8 cellular contexts compared by ENCODE assay signal in genomic region chr1:93908394-93909145, GRCh38. TPM values are rescaled to one million over a fixed set of nuclear protein-coding genes. Genes with fewer than 3 reads are reported as not detected.
A peak's percentile ranks its signal among the peaks of the same experiment; 100 is the strongest.
DNase-seq lines count a peak whose midpoint lies in the region; ATAC-seq and TF ChIP-seq lines count a peak whose summit lies in the region.

No MANE protein-coding gene starts in this region.

- H3K27ac Mint-ChIP-seq in activated naive CD4-positive, alpha-beta T cell treated with anti-CD3 and anti-CD28 coated beads, Interleukin-2, amount 50 U/mL, for 24 hours, result peak overlapping the region; percentile 99

- no peaks in the 10 kb centered on the region for H3K9me3 ChIP-seq in sigmoid colon

- peaks cover 0 to 16% (median 16%) of the 10 kb centered on the region in 4 donors for H3K4me1 ChIP-seq in sigmoid colon

- peak overlapping the region; percentile 97 for H3K4me3 Mint-ChIP-seq in activated naive CD4-positive, alpha-beta T cell treated with anti-CD3 and anti-CD28 coated beads, Interleukin-2, amount 50 U/mL, for 24 hours

- H3K27ac ChIP-seq in sigmoid colon, result peak overlapping the region; percentile 83 to 93 (median 89)

- no peaks in the 10 kb centered on the region for H3K9me3 Mint-ChIP-seq in activated naive CD4-positive, alpha-beta T cell treated with anti-CD3 and anti-CD28 coated beads, Interleukin-2, amount 50 U/mL, for 24 hours

- TF ChIP-seq EP300 in sigmoid colon (IDR thresholded peaks at IDR 0.05), result no peak

- ATAC-seq in GM18873 (IDR thresholded peaks at IDR 0.05; ENCODE audit: low FRiP score, unreplicated experiment), result peak; percentile 39
- ATAC-seq in HG03108 (IDR thresholded peaks at IDR 0.05; ENCODE audit: unreplicated experiment), result peak; percentile 34

- peaks cover 2% of the 10 kb centered on the region for H3K36me3 Mint-ChIP-seq in activated naive CD4-positive, alpha-beta T cell treated with anti-CD3 and anti-CD28 coated beads, Interleukin-2, amount 50 U/mL, for 24 hours

- H3K27me3 ChIP-seq in sigmoid colon, result no peaks in the 10 kb centered on the region

- H3K4me3 ChIP-seq in AG10803 (ENCODE audit: low read length), result peak overlapping the region; percentile 96
- H3K4me3 ChIP-seq in sigmoid colon, result peak overlapping the region; percentile 64 to 97 (median 75)

- WGBS in sigmoid colon, 2 donors, result 0 to 1% methylated on average over 49 of the region's 49 CpGs

- H3K36me3 ChIP-seq in sigmoid colon, result no peaks in the 10 kb centered on the region

- TF ChIP-seq POLR2A in Raji (IDR thresholded peaks at IDR 0.05; ENCODE audit: insufficient read depth, low read depth, low read length), result peak; percentile 54; the same call in 1 of the 2 replicates
- no peak for TF ChIP-seq POLR2A in sigmoid colon (IDR thresholded peaks at IDR 0.05)

- TF ChIP-seq CTCF in AG10803 (conservative IDR thresholded peaks at IDR 0.05; ENCODE audit: low read length) (no peak), sigmoid colon (IDR thresholded peaks at IDR 0.05) (no peak)

- DNase-seq in AG10803 (ENCODE audit: low read depth) (no peak), hepatic stellate cell (ENCODE audit: low spot score) (peak; percentile 29), sigmoid colon (peak; percentile 65), Kasumi-1 (lab: John Stamatoyannopoulos, UW) (no peak)

- H3K27me3 Mint-ChIP-seq in activated naive CD4-positive, alpha-beta T cell treated with anti-CD3 and anti-CD28 coated beads, Interleukin-2, amount 50 U/mL, for 24 hours, result no peaks in the 10 kb centered on the region

- H3K4me1 Mint-ChIP-seq in activated naive CD4-positive, alpha-beta T cell treated with anti-CD3 and anti-CD28 coated beads, Interleukin-2, amount 50 U/mL, for 24 hours, result peaks cover 45% of the 10 kb centered on the region

- intact Hi-C loops in sigmoid colon (cut with DNase I), result loop anchor here (1.0 to 10.0 kb wide), 2 partner anchors 29 to 564 kb away; partner anchors contain the start of genes DNTTIP2 and DR1

RNA-seq across cellular contexts. Expression of gene GCLM, which starts 0.7 kb away (rescaled TPM):
- total RNA-seq in sigmoid colon, result 1 to 10 TPM; 3.9 to 6.4 (median 5.6) TPM
- polyA plus RNA-seq in sigmoid colon, result 1 to 10 TPM; 4.2 to 8.4 (median 8.3) TPM

RNA-seq across cellular contexts. Expression of gene DNTTIP2, which starts 29.6 kb away (rescaled TPM):
- total RNA-seq in sigmoid colon, result 10 to 100 TPM; 24.6 to 48.9 (median 35.3) TPM
- 10 to 100 TPM; 22.2 to 29.5 (median 23.4) TPM for polyA plus RNA-seq in sigmoid colon

Comparison
In these comparisons a context has a peak if more than half of its experiments do, and no peak if none do; other contexts are left out.
1. DNase-seq: peak in hepatic stellate cell (single experiment) and sigmoid colon (single experiment); none in AG10803 (single experiment) and Kasumi-1 (0 of 2).